Comparison of ENCODE assay signal across 22 cellular contexts in genomic region chr20:16764560-16764959, GRCh38. TPM values are rescaled to one million over a fixed set of nuclear protein-coding genes. Genes with fewer than 3 reads are reported as not detected.
"Had no signal": no experiment of that assay in that cellular context is flagged by ENCODE, and none has a peak within 500 bp of the region (broad histone marks: within the 10 kb centered on the region; RNA-seq: fewer than 3 reads in every experiment).

No MANE protein-coding gene starts in this region.

- H3K27me3 ChIP-seq: Peyer's patch, SJSA1 had no signal

- H3K27ac ChIP-seq: Peyer's patch, SJSA1 had no signal

- H3K4me3 ChIP-seq: Peyer's patch, SJSA1 had no signal

- H3K4me1 ChIP-seq: Peyer's patch, SJSA1 had no signal

- DNase-seq: MV-4-11, NCI-H1092, NCI-H1417 treated with DMSO at 0.1 percent for 48 hours, NCI-H1436 treated with DMSO at 0.1 percent for 48 hours, NCI-H1694 treated with DMSO at 0.1 percent for 48 hours, NCI-H187 treated with DMSO at 0.1 percent for 48 hours, NCI-H2081, NCI-H2227 treated with DMSO at 0.1 percent for 48 hours, NCI-H446, NCI-H526 treated with DMSO at 0.1 percent for 48 hours, NCI-H774, Peyer's patch, Right ventricle myocardium superior, RPMI8226, SK-N-SH, SW 1271, T-helper 1 cell had no signal

- H3K9ac ChIP-seq: SK-N-SH had no signal

- H3K9me3 ChIP-seq: Peyer's patch, SJSA1, SK-N-SH had no signal

- H3K4me2 ChIP-seq: SK-N-SH had no signal

- H3K36me3 ChIP-seq: Peyer's patch, SJSA1 had no signal

- H3K9me2 ChIP-seq: SK-N-SH had no signal

RNA-seq across cellular contexts. Expression of gene OTOR, which starts 16.4 kb away (rescaled TPM):
- total RNA-seq: LHCN-M2, MCF 10A, NCI-H460, OCI-LY7, Peyer's patch, Right ventricle myocardium superior, SJSA1 had no signal
- polyA plus RNA-seq: SK-N-SH had no signal
